8 cellular contexts compared by ENCODE assay signal in genomic region chr1:167720965-167721616, GRCh38. TPM values are rescaled to one million over a fixed set of nuclear protein-coding genes. Genes with fewer than 3 reads are reported as not detected.
DNase-seq lines count a peak whose midpoint lies in the region; ATAC-seq and TF ChIP-seq lines count a peak whose summit lies in the region.

No MANE protein-coding gene starts in this region.

- no peak for DNase-seq in activated T-cell treated with anti-CD3 and anti-CD28 coated beads, Interleukin-2, amount 50 U/mL, for 4 hours
- no peak for DNase-seq in activated T-cell treated with anti-CD3 and anti-CD28 coated beads, Interleukin-2, amount 50 U/mL, for 48 hours
- DNase-seq in NAMALWA (ENCODE audit: low spot score), result peak; percentile 82
- DNase-seq in activated naive CD8-positive, alpha-beta T cell treated with anti-CD3 and anti-CD28 coated beads, Interleukin-2, amount 10 ng/mL, durations not matched to agents 7 days and 5 days, result no peak
- DNase-seq in Right ventricle myocardium superior, result peak; percentile 56
- no peak for DNase-seq in osteocyte (ENCODE audit: extremely low spot score, unreplicated experiment)
- no peak for DNase-seq in GOT3 (lab: John Stamatoyannopoulos, UW)

- H3K27ac Mint-ChIP-seq in activated naive CD8-positive, alpha-beta T cell treated with anti-CD3 and anti-CD28 coated beads, Interleukin-2, amount 10 ng/mL, durations not matched to agents 7 days and 5 days, result peak overlapping the region; percentile 3
- H3K27ac Mint-ChIP-seq in osteocyte (ENCODE audit: unreplicated experiment), result peak overlapping the region; percentile 86

- intact Hi-C loops in Right ventricle myocardium superior (cut with DNase I), result loop anchor here (5.0 kb wide), 2 partner anchors 36 to 81 kb away; no protein-coding TSS in a partner anchor

- no peaks in the 10 kb centered on the region for H3K27me3 Mint-ChIP-seq in activated T-cell treated with anti-CD3 and anti-CD28 coated beads, Interleukin-2, amount 50 U/mL, for 4 hours (ENCODE audit: low read depth)
- H3K27me3 Mint-ChIP-seq in activated naive CD8-positive, alpha-beta T cell treated with anti-CD3 and anti-CD28 coated beads, Interleukin-2, amount 10 ng/mL, durations not matched to agents 7 days and 5 days, result peaks cover 2% of the 10 kb centered on the region
- no peaks in the 10 kb centered on the region for H3K27me3 Mint-ChIP-seq in osteocyte (ENCODE audit: unreplicated experiment)

- peaks cover 1% of the 10 kb centered on the region for H3K36me3 Mint-ChIP-seq in activated T-cell treated with anti-CD3 and anti-CD28 coated beads, Interleukin-2, amount 50 U/mL, for 4 hours (ENCODE audit: insufficient read depth)
- peaks cover 7% of the 10 kb centered on the region for H3K36me3 Mint-ChIP-seq in activated naive CD8-positive, alpha-beta T cell treated with anti-CD3 and anti-CD28 coated beads, Interleukin-2, amount 10 ng/mL, durations not matched to agents 7 days and 5 days
- H3K36me3 Mint-ChIP-seq in osteocyte (ENCODE audit: unreplicated experiment), result peaks cover 4% of the 10 kb centered on the region

- H3K4me1 Mint-ChIP-seq in activated T-cell treated with anti-CD3 and anti-CD28 coated beads, Interleukin-2, amount 50 U/mL, for 4 hours (ENCODE audit: low read depth), result peaks cover 51% of the 10 kb centered on the region
- peaks cover 40% of the 10 kb centered on the region for H3K4me1 Mint-ChIP-seq in activated naive CD8-positive, alpha-beta T cell treated with anti-CD3 and anti-CD28 coated beads, Interleukin-2, amount 10 ng/mL, durations not matched to agents 7 days and 5 days
- H3K4me1 Mint-ChIP-seq in osteocyte (ENCODE audit: unreplicated experiment), result peaks cover 39% of the 10 kb centered on the region

- no peaks in the 10 kb centered on the region for H3K9me3 Mint-ChIP-seq in activated T-cell treated with anti-CD3 and anti-CD28 coated beads, Interleukin-2, amount 50 U/mL, for 4 hours
- H3K9me3 Mint-ChIP-seq in activated naive CD8-positive, alpha-beta T cell treated with anti-CD3 and anti-CD28 coated beads, Interleukin-2, amount 10 ng/mL, durations not matched to agents 7 days and 5 days, result no peaks in the 10 kb centered on the region
- no peaks in the 10 kb centered on the region for H3K9me3 Mint-ChIP-seq in osteocyte (ENCODE audit: unreplicated experiment)

- ATAC-seq in activated T-cell treated with anti-CD3 and anti-CD28 coated beads, Interleukin-2, amount 50 U/mL, for 4 hours, result no peak
- no peak for ATAC-seq in activated naive CD8-positive, alpha-beta T cell treated with anti-CD3 and anti-CD28 coated beads, Interleukin-2, amount 10 ng/mL, durations not matched to agents 7 days and 5 days (ENCODE audit: low read depth)
- ATAC-seq in Right ventricle myocardium superior (ENCODE audit: poor library complexity) (peak; percentile 65), HG02885 (IDR thresholded peaks at IDR 0.05; ENCODE audit: poor library complexity, unreplicated experiment) (no peak)

- POLR2A ChIA-PET in activated naive CD8-positive, alpha-beta T cell treated with anti-CD3 and anti-CD28 coated beads, Interleukin-2, amount 10 ng/mL, durations not matched to agents 7 days and 5 days (lab: Charles Lee), result interaction anchor here (1.0 kb wide), 1 partner anchor 361 kb away, joined by 3 read pairs; no protein-coding TSS in a partner anchor

- TF ChIP-seq CTCF in osteocyte (IDR thresholded peaks at IDR 0.05), result peak; percentile 62

- peak overlapping the region; percentile 91 for H3K4me3 Mint-ChIP-seq in activated T-cell treated with anti-CD3 and anti-CD28 coated beads, Interleukin-2, amount 50 U/mL, for 4 hours
- peak overlapping the region; percentile 96 for H3K4me3 Mint-ChIP-seq in activated naive CD8-positive, alpha-beta T cell treated with anti-CD3 and anti-CD28 coated beads, Interleukin-2, amount 10 ng/mL, durations not matched to agents 7 days and 5 days
- H3K4me3 Mint-ChIP-seq in osteocyte (ENCODE audit: unreplicated experiment), result peak overlapping the region; percentile 93

RNA-seq across cellular contexts. Expression of gene MPZL1, which starts 0.7 kb away (rescaled TPM):
- total RNA-seq in activated T-cell treated with anti-CD3 and anti-CD28 coated beads, Interleukin-2, amount 50 U/mL, for 4 hours, result 10 to 100 TPM; 12.6 to 15.3 (median 15.3) TPM
- total RNA-seq in activated naive CD8-positive, alpha-beta T cell treated with anti-CD3 and anti-CD28 coated beads, Interleukin-2, amount 10 ng/mL, durations not matched to agents 7 days and 5 days, result 1 to 10 TPM; 8.5 to 9.3 TPM
- total RNA-seq in Right ventricle myocardium superior (34.4 TPM), osteocyte (147 and 155 TPM in 2 replicates)

Comparison
In these comparisons a context has a peak if more than half of its experiments do, and no peak if none do; other contexts are left out.
1. DNase-seq: peak in NAMALWA (single experiment) and Right ventricle myocardium superior (single experiment); none in activated T-cell treated with anti-CD3 and anti-CD28 coated beads, Interleukin-2, amount 50 U/mL, for 4 hours (single experiment), activated T-cell treated with anti-CD3 and anti-CD28 coated beads, Interleukin-2, amount 50 U/mL, for 48 hours (0 of 2), activated naive CD8-positive, alpha-beta T cell treated with anti-CD3 and anti-CD28 coated beads, Interleukin-2, amount 10 ng/mL, durations not matched to agents 7 days and 5 days (single experiment), osteocyte (single experiment) and GOT3 (single experiment).
2. Peak in every context shown above with its lines, with median percentiles within 50 percentile points of each other: H3K4me3 Mint-ChIP-seq.